In genomic region chr11:16605440-16605970, GRCh38 we compare ENCODE assay signal across 1 cellular context.
TF ChIP-seq lines count a peak whose summit lies in the region.

No MANE protein-coding gene starts in this region.

TF ChIP-seq in SK-N-SH, 30 proteins besides CTCF, POLR2A, EP300 and RAD21 (continued from another document):
- no peak; the same call in 1 of the 2 replicates for TF ChIP-seq EZH2phosphoT487 (IDR thresholded peaks at IDR 0.05; ENCODE audit: borderline replicate concordance, low read depth)
- no peak for TF ChIP-seq RCOR1 (IDR thresholded peaks at IDR 0.05; ENCODE audit: low read length)
- TF ChIP-seq YY1 (IDR thresholded peaks at IDR 0.05; ENCODE audit: low read depth): no peak
- TF ChIP-seq POLR2AphosphoS5 (IDR thresholded peaks at IDR 0.05; ENCODE audit: low read depth, low read length): no peak
- no peak for TF ChIP-seq FOXM1 (IDR thresholded peaks at IDR 0.05; ENCODE audit: low read depth)
- TF ChIP-seq NRF1 (IDR thresholded peaks at IDR 0.05; ENCODE audit: low read depth, low read length): no peak
- TF ChIP-seq TAF1 (IDR thresholded peaks at IDR 0.05; ENCODE audit: borderline replicate concordance, low read depth, low read length): no peak
- TF ChIP-seq MAX (IDR thresholded peaks at IDR 0.05; ENCODE audit: low read depth): no peak
